Comparison of ENCODE assay signal across 26 cellular contexts in genomic region chr1:238489006-238489405, GRCh38.
"Had no signal": no experiment of that assay in that cellular context is flagged by ENCODE, and none has a peak within 500 bp of the region (broad histone marks: within the 10 kb centered on the region; RNA-seq: fewer than 3 reads in every experiment).

No MANE protein-coding gene starts in this region.

- H3K27ac Mint-ChIP-seq: activated CD4-positive, alpha-beta memory T cell treated with anti-CD3 and anti-CD28 coated beads for 36 hours; activated CD4-positive, alpha-beta T cell treated with anti-CD3 and anti-CD28 coated beads, Interleukin-2, amount 10 ng/mL, durations not matched to agents 24 days and 14 days; activated naive CD4-positive, alpha-beta T cell treated with anti-CD3 and anti-CD28 coated beads, Interleukin-2, amount 10 ng/mL, durations not matched to agents 7 days and 5 days; activated naive CD8-positive, alpha-beta T cell treated with anti-CD3 and anti-CD28 coated beads, Interleukin-2, amount 10 ng/mL, durations not matched to agents 7 days and 5 days; activated T-helper 1 cell treated with anti-CD3 and anti-CD28 coated beads, Interleukin-12 subunit alpha, Interleukin-12 subunit beta, Interleukin-2, Interleukin-4 antibody, amounts not matched to agents 30 ng/mL and 10 ng/mL and 1 ng/mL, durations not matched to agents 14 hours and 24 hours and 36 hours; memory B cell; naive thymus-derived CD8-positive, alpha-beta T cell had no signal

- H3K36me3 ChIP-seq: suprapubic skin, tibial artery, upper lobe of right lung, WERI-Rb-1 had no signal

- H3K9me3 ChIP-seq: suprapubic skin, tibial artery, upper lobe of right lung had no signal

- H3K4me1 Mint-ChIP-seq: activated CD4-positive, alpha-beta T cell treated with anti-CD3 and anti-CD28 coated beads, Interleukin-2, amount 10 ng/mL, durations not matched to agents 24 days and 14 days; activated naive CD4-positive, alpha-beta T cell treated with anti-CD3 and anti-CD28 coated beads, Interleukin-2, amount 10 ng/mL, durations not matched to agents 7 days and 5 days; activated naive CD8-positive, alpha-beta T cell treated with anti-CD3 and anti-CD28 coated beads, Interleukin-2, amount 10 ng/mL, durations not matched to agents 7 days and 5 days; memory B cell; naive thymus-derived CD8-positive, alpha-beta T cell had no signal

- H3K27me3 ChIP-seq: suprapubic skin, tibial artery, upper lobe of right lung had no signal

- H3K9me3 Mint-ChIP-seq: activated CD4-positive, alpha-beta T cell treated with anti-CD3 and anti-CD28 coated beads, Interleukin-2, amount 10 ng/mL, durations not matched to agents 24 days and 14 days; activated T-helper 1 cell treated with anti-CD3 and anti-CD28 coated beads, Interleukin-12 subunit alpha, Interleukin-12 subunit beta, Interleukin-2, Interleukin-4 antibody, amounts not matched to agents 30 ng/mL and 10 ng/mL and 1 ng/mL, durations not matched to agents 14 hours and 24 hours and 36 hours; neural crest cell had no signal

- ATAC-seq: left colon; naive thymus-derived CD8-positive, alpha-beta T cell; right cardiac atrium; upper lobe of right lung had no signal

- DNase-seq: activated CD4-positive, alpha-beta memory T cell treated with anti-CD3 and anti-CD28 coated beads for 36 hours; activated CD4-positive, alpha-beta T cell treated with anti-CD3 and anti-CD28 coated beads, Interleukin-2, amount 10 ng/mL, durations not matched to agents 24 days and 14 days; activated CD4-positive, CD25-positive, alpha-beta regulatory T cell treated with anti-CD3 and anti-CD28 coated beads, Interleukin-2, amount 50 U/mL, for 72 hours; activated CD8-positive, alpha-beta memory T cell treated with anti-CD3 and anti-CD28 coated beads, Interleukin-2, amount 50 U/mL, for 4 hours; activated effector memory CD4-positive, alpha-beta T cell treated with anti-CD3 and anti-CD28 coated beads, Interleukin-2, amount 50 U/mL, for 16 hours; activated naive CD4-positive, alpha-beta T cell treated with anti-CD3 and anti-CD28 coated beads, Interleukin-2, amount 10 ng/mL, durations not matched to agents 7 days and 5 days; activated naive CD8-positive, alpha-beta T cell treated with anti-CD3 and anti-CD28 coated beads, Interleukin-2, amount 10 ng/mL, durations not matched to agents 7 days and 5 days; activated T-cell treated with anti-CD3 and anti-CD28 coated beads, Interleukin-2, amount 50 U/mL, for 1 hour; caudate nucleus; foreskin fibroblast; head of caudate nucleus; hippocampal formation; kidney; left colon; naive thymus-derived CD8-positive, alpha-beta T cell; nucleus accumbens; right cardiac atrium; stimulated activated naive CD4-positive, alpha-beta T cell; T1000; tibial artery; upper lobe of right lung; WERI-Rb-1 had no signal

- H3K27ac ChIP-seq: suprapubic skin, tibial artery, upper lobe of right lung, WERI-Rb-1 had no signal

- H3K4me3 Mint-ChIP-seq: activated CD4-positive, alpha-beta memory T cell treated with anti-CD3 and anti-CD28 coated beads for 36 hours; activated CD4-positive, alpha-beta T cell treated with anti-CD3 and anti-CD28 coated beads, Interleukin-2, amount 10 ng/mL, durations not matched to agents 24 days and 14 days; activated naive CD4-positive, alpha-beta T cell treated with anti-CD3 and anti-CD28 coated beads, Interleukin-2, amount 10 ng/mL, durations not matched to agents 7 days and 5 days; activated naive CD8-positive, alpha-beta T cell treated with anti-CD3 and anti-CD28 coated beads, Interleukin-2, amount 10 ng/mL, durations not matched to agents 7 days and 5 days; activated T-helper 1 cell treated with anti-CD3 and anti-CD28 coated beads, Interleukin-12 subunit alpha, Interleukin-12 subunit beta, Interleukin-2, Interleukin-4 antibody, amounts not matched to agents 30 ng/mL and 10 ng/mL and 1 ng/mL, durations not matched to agents 14 hours and 24 hours and 36 hours; memory B cell; naive thymus-derived CD8-positive, alpha-beta T cell; neural crest cell had no signal

- H3K27me3 Mint-ChIP-seq: activated CD4-positive, alpha-beta memory T cell treated with anti-CD3 and anti-CD28 coated beads for 36 hours; activated CD4-positive, alpha-beta T cell treated with anti-CD3 and anti-CD28 coated beads, Interleukin-2, amount 10 ng/mL, durations not matched to agents 24 days and 14 days; activated naive CD4-positive, alpha-beta T cell treated with anti-CD3 and anti-CD28 coated beads, Interleukin-2, amount 10 ng/mL, durations not matched to agents 7 days and 5 days; activated naive CD8-positive, alpha-beta T cell treated with anti-CD3 and anti-CD28 coated beads, Interleukin-2, amount 10 ng/mL, durations not matched to agents 7 days and 5 days; memory B cell; naive thymus-derived CD8-positive, alpha-beta T cell had no signal

- H3K4me1 ChIP-seq: suprapubic skin, tibial artery, upper lobe of right lung had no signal

- H3K36me3 Mint-ChIP-seq: activated CD4-positive, alpha-beta memory T cell treated with anti-CD3 and anti-CD28 coated beads for 36 hours; activated naive CD4-positive, alpha-beta T cell treated with anti-CD3 and anti-CD28 coated beads, Interleukin-2, amount 10 ng/mL, durations not matched to agents 7 days and 5 days; activated naive CD8-positive, alpha-beta T cell treated with anti-CD3 and anti-CD28 coated beads, Interleukin-2, amount 10 ng/mL, durations not matched to agents 7 days and 5 days; memory B cell; naive thymus-derived CD8-positive, alpha-beta T cell had no signal

- H3K4me3 ChIP-seq: suprapubic skin, tibial artery, upper lobe of right lung had no signal
